Comparison of ENCODE assay signal across 34 cellular contexts in genomic region chr19:33201473-33201872, GRCh38. TPM values are rescaled to one million over a fixed set of nuclear protein-coding genes. Genes with fewer than 3 reads are reported as not detected.
"Had no signal": no experiment of that assay in that cellular context is flagged by ENCODE, and none has a peak within 500 bp of the region (broad histone marks: within the 10 kb centered on the region; RNA-seq: fewer than 3 reads in every experiment).

No MANE protein-coding gene starts in this region.

- H3K4me1 ChIP-seq: foreskin keratinocyte, gastrocnemius medialis, heart left ventricle had no signal

- H3K4me3 ChIP-seq: esophagus muscularis mucosa, gastrocnemius medialis, heart left ventricle had no signal

- H3K27me3 ChIP-seq: brain microvascular endothelial cell, esophagus muscularis mucosa, foreskin keratinocyte, gastrocnemius medialis, heart left ventricle had no signal

- H3K36me3 ChIP-seq: gastrocnemius medialis had no signal

- FAIRE-seq: astrocyte, colon had no signal

- H3K27ac ChIP-seq: brain microvascular endothelial cell, esophagus muscularis mucosa, foreskin keratinocyte, gastrocnemius medialis, heart left ventricle, WERI-Rb-1 had no signal

- ATAC-seq: activated CD4-positive, CD25-positive, alpha-beta regulatory T cell treated with anti-CD3 and anti-CD28 coated beads, Interleukin-2, amount 50 U/mL, for 24 hours; activated CD8-positive, alpha-beta T cell treated with anti-CD3 and anti-CD28 coated beads for 36 hours; effector memory CD8-positive, alpha-beta T cell; foreskin keratinocyte; gastrocnemius medialis; heart left ventricle; T-helper 17 cell had no signal

- DNase-seq: activated B cell treated with CpG ODN at 0.5 μM for 24 hours; activated CD4-positive, alpha-beta T cell treated with anti-CD3 and anti-CD28 coated beads for 48 hours; activated CD4-positive, alpha-beta T cell treated with anti-CD3 and anti-CD28 coated beads, Interleukin-2, amount 50 U/mL, for 1 hour; activated CD4-positive, alpha-beta T cell treated with anti-CD3 and anti-CD28 coated beads, Interleukin-2, amount 50 U/mL, for 48 hours; activated CD8-positive, alpha-beta memory T cell treated with anti-CD3 and anti-CD28 coated beads for 24 hours; activated CD8-positive, alpha-beta memory T cell treated with anti-CD3 and anti-CD28 coated beads, Interleukin-2, amount 50 U/mL, for 4 hours; activated CD8-positive, alpha-beta T cell treated with anti-CD3 and anti-CD28 coated beads for 36 hours; activated effector memory CD4-positive, alpha-beta T cell treated with Interleukin-2 at 50 U/mL for 16 hours; activated gamma-delta T cell treated with Interleukin-2 at 50 U/mL for 16 hours; activated naive CD4-positive, alpha-beta T cell treated with anti-CD3 and anti-CD28 coated beads, Interleukin-2, amount 50 U/mL, for 16 hours; activated naive CD4-positive, alpha-beta T cell treated with Interleukin-2 at 50 U/mL for 16 hours; activated T-cell treated with anti-CD3 and anti-CD28 coated beads, Interleukin-2, amount 50 U/mL, for 1 hour; activated T-cell treated with anti-CD3 and anti-CD28 coated beads, Interleukin-2, amount 50 U/mL, for 48 hours; amniotic stem cell; anterior cingulate cortex; brain microvascular endothelial cell; caudate nucleus; cortex of kidney; dermis blood vessel endothelial cell; effector CD4-positive, alpha-beta T cell; effector memory CD8-positive, alpha-beta T cell; erythroblast; foreskin keratinocyte; gastrocnemius medialis; glutamatergic neuron; T-helper 17 cell; T1000; WERI-Rb-1 had no signal

- H3K9me3 ChIP-seq: esophagus muscularis mucosa, gastrocnemius medialis, heart left ventricle had no signal

RNA-seq across cellular contexts. Expression of gene LRP3, which starts 7.3 kb away (rescaled TPM):
- total RNA-seq: activated B cell treated with CpG ODN at 0.5 μM for 24 hours had no signal

RNA-seq across cellular contexts. Expression of gene SLC7A10, which starts 24.2 kb away (rescaled TPM):
- total RNA-seq: activated B cell treated with CpG ODN at 0.5 μM for 24 hours; activated CD8-positive, alpha-beta T cell treated with anti-CD3 and anti-CD28 coated beads for 36 hours; chondrocyte; esophagus muscularis mucosa; foreskin keratinocyte; gastrocnemius medialis; T-helper 17 cell had no signal
- polyA plus RNA-seq: foreskin keratinocyte had no signal
